Comparison of ENCODE assay signal across 12 cellular contexts in the genomic region with DNA sequence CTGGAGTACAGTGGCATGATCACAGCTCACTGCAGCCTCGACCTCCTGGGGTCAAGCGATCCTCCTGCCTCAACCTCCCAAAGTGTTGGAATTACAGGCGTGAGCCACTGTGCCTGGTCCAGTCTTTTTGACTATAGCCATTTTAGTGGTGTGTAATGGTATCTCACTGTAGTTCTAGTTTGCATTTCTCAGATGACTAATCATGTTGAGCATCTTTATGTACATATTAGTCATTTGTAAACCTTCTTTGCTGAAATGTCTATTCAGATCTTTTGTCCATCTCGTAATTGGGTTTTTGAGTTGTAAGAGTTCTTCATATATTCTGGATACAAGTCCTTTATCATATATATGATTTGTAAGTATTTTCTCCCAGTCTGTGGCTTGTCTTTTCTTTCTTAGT. TPM values are rescaled to one million over a fixed set of nuclear protein-coding genes. Genes with fewer than 3 reads are reported as not detected.
DNase-seq lines count a peak whose midpoint lies in the region; ATAC-seq and TF ChIP-seq lines count a peak whose summit lies in the region.
"Had no signal": no experiment of that assay in that cellular context is flagged by ENCODE, and none has a peak within 500 bp of the region (broad histone marks: within the 10 kb centered on the region; RNA-seq: fewer than 3 reads in every experiment).

No MANE protein-coding gene starts in this region.

- TF ChIP-seq EP300 in esophagus muscularis mucosa (IDR thresholded peaks at IDR 0.05): no peak

- H3K9me3 ChIP-seq in esophagus muscularis mucosa: no peaks in the 10 kb centered on the region
- H3K9me3 ChIP-seq: left ventricle myocardium inferior had no signal

- no peak overlapping the region for H3K27ac Mint-ChIP-seq in activated T-helper 17 cell treated with anti-CD3 and anti-CD28 coated beads, Interleukin-2, amount 50 U/mL, for 72 hours
- H3K27ac Mint-ChIP-seq: activated naive CD8-positive, alpha-beta T cell treated with anti-CD3 and anti-CD28 coated beads for 36 hours; B cell had no signal

- WGBS in esophagus muscularis mucosa: 92% methylated on average over 4 of the region's 4 CpGs

- H3K27ac ChIP-seq in esophagus muscularis mucosa (replicated peaks in 1 of 4): no peak overlapping the region
- H3K27ac ChIP-seq: left ventricle myocardium inferior had no signal

- peak; percentile 77 for ATAC-seq in GM18867 (IDR thresholded peaks at IDR 0.05; ENCODE audit: unreplicated experiment)
- ATAC-seq in HG03066 (IDR thresholded peaks at IDR 0.05; ENCODE audit: low read depth, unreplicated experiment): peak; percentile 63
- ATAC-seq in activated T-helper 17 cell treated with anti-CD3 and anti-CD28 coated beads, Interleukin-2, amount 50 U/mL, for 72 hours (replicated peaks): peak; percentile 76
- ATAC-seq in HG02970 (IDR thresholded peaks at IDR 0.05; ENCODE audit: low FRiP score, unreplicated experiment): no peak

- H3K27me3 ChIP-seq in esophagus muscularis mucosa: no peaks in the 10 kb centered on the region

- no peaks in the 10 kb centered on the region for H3K9me3 Mint-ChIP-seq in activated T-helper 17 cell treated with anti-CD3 and anti-CD28 coated beads, Interleukin-2, amount 50 U/mL, for 72 hours
- H3K9me3 Mint-ChIP-seq: activated naive CD8-positive, alpha-beta T cell treated with anti-CD3 and anti-CD28 coated beads for 36 hours had no signal

- no peak overlapping the region for H3K4me3 ChIP-seq in esophagus muscularis mucosa
- H3K4me3 ChIP-seq: left ventricle myocardium inferior had no signal

- intact Hi-C loops in esophagus muscularis mucosa (cut with DNase I): no loop called here

- H3K36me3 ChIP-seq in esophagus muscularis mucosa: peaks cover 24 to 79% (median 38%) of the 10 kb centered on the region in 4 donors

- H3K4me1 Mint-ChIP-seq in activated T-helper 17 cell treated with anti-CD3 and anti-CD28 coated beads, Interleukin-2, amount 50 U/mL, for 72 hours: peaks cover 6% of the 10 kb centered on the region

- H3K27me3 Mint-ChIP-seq in activated T-helper 17 cell treated with anti-CD3 and anti-CD28 coated beads, Interleukin-2, amount 50 U/mL, for 72 hours: no peaks in the 10 kb centered on the region
- H3K27me3 Mint-ChIP-seq: activated naive CD8-positive, alpha-beta T cell treated with anti-CD3 and anti-CD28 coated beads for 36 hours; B cell had no signal

- no peaks in the 10 kb centered on the region for H3K4me1 ChIP-seq in esophagus muscularis mucosa

- H3K36me3 Mint-ChIP-seq in activated T-helper 17 cell treated with anti-CD3 and anti-CD28 coated beads, Interleukin-2, amount 50 U/mL, for 72 hours (ENCODE audit: low read depth): peaks cover 91% of the 10 kb centered on the region

- no peak for TF ChIP-seq CTCF in esophagus muscularis mucosa (IDR thresholded peaks at IDR 0.05)

- no peak overlapping the region for H3K4me3 Mint-ChIP-seq in activated T-helper 17 cell treated with anti-CD3 and anti-CD28 coated beads, Interleukin-2, amount 50 U/mL, for 72 hours
- H3K4me3 Mint-ChIP-seq: activated naive CD8-positive, alpha-beta T cell treated with anti-CD3 and anti-CD28 coated beads for 36 hours; B cell had no signal

- DNase-seq in A172 (ENCODE audit: low spot score): peak; percentile 73
- no peak for DNase-seq in esophagus muscularis mucosa (ENCODE audit: extremely low spot score)
- no peak for DNase-seq in DMS153 (lab: John Stamatoyannopoulos, UW)
- no peak for DNase-seq in epidermal melanocyte (ENCODE audit: insufficient read length, low spot score)
- DNase-seq: activated CD4-positive, CD25-positive, alpha-beta regulatory T cell treated with anti-CD3 and anti-CD28 coated beads, Interleukin-2, amount 50 U/mL, for 72 hours; activated naive CD8-positive, alpha-beta T cell treated with anti-CD3 and anti-CD28 coated beads for 36 hours; left ventricle myocardium inferior had no signal

- no peak for TF ChIP-seq POLR2A in esophagus muscularis mucosa (IDR thresholded peaks at IDR 0.05; ENCODE audit: low read depth)

RNA-seq across cellular contexts. Expression of a gene that starts 16.3 kb away (rescaled TPM):
- 58.5 and 58.8 TPM in 2 replicates for total RNA-seq in A172 (2014; rRNA removed; shearing (Covaris generic))
- 10 to 100 TPM; 26.5 to 40.2 TPM for total RNA-seq in activated T-helper 17 cell treated with anti-CD3 and anti-CD28 coated beads, Interleukin-2, amount 50 U/mL, for 72 hours
- 10 to 100 TPM; 25.8 to 35.6 (median 31.4) TPM for total RNA-seq in esophagus muscularis mucosa
